3 cellular contexts compared by ENCODE assay signal in genomic region chr2:2754940-2755339, GRCh38.
"Had no signal": no experiment of that assay in that cellular context is flagged by ENCODE, and none has a peak within 500 bp of the region (broad histone marks: within the 10 kb centered on the region; RNA-seq: fewer than 3 reads in every experiment).

No MANE protein-coding gene starts in this region.

- H3K4me3 ChIP-seq: GM12878 had no signal

- ATAC-seq: GM12878 had no signal

- DNase-seq: GDM1, GF-D8 had no signal
